Comparison of ENCODE assay signal across 17 cellular contexts in the genomic region with DNA sequence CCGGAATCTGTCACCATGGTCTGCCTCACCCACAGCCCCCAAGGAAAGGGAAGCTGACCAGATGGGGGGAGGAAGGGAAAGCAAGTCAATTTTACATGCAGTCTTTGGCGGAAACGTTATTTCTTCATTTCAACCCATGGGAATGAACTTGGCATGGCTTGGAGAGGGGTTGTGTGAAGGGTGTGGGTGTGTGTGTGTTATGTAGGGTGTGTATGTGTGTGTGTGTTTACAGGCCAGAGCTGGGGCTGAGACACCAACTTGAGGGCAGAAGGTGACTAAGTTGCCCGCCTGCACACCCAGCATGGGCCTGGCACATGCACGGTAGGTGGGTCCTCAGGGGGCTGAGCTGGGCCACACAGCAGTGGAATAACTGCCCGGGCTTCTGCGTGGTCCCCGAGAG.
DNase-seq lines count a peak whose midpoint lies in the region; ATAC-seq, FAIRE-seq and TF ChIP-seq lines count a peak whose summit lies in the region.
"Had no signal": no experiment of that assay in that cellular context is flagged by ENCODE, and none has a peak within 500 bp of the region (broad histone marks: within the 10 kb centered on the region; RNA-seq: fewer than 3 reads in every experiment).

No MANE protein-coding gene starts in this region.

- H3K23me2 ChIP-seq in H9 (ENCODE audit: insufficient read length, low read depth, low read length, poor library complexity, severe bottlenecking) = no peaks in the 10 kb centered on the region

- H3K18ac ChIP-seq in H9 (ENCODE audit: insufficient read length, low read depth, low read length) = no peak overlapping the region

- H3K4me3 Mint-ChIP-seq in activated CD4-positive, alpha-beta T cell treated with anti-CD3 and anti-CD28 coated beads, Interleukin-2, amount 10 ng/mL, durations not matched to agents 24 days and 14 days = no peak overlapping the region
- H3K4me3 Mint-ChIP-seq in activated CD4-positive, alpha-beta T cell treated with anti-CD3 and anti-CD28 coated beads, Interleukin-2, amount 10 ng/mL, durations not matched to agents 7 days and 5 days = no peak overlapping the region
- no peak overlapping the region for H3K4me3 Mint-ChIP-seq in H9
- peak overlapping the region; percentile 6 for H3K4me3 Mint-ChIP-seq in natural killer cell

- H3K27ac ChIP-seq in H9 (ENCODE audit: insufficient read length, low read depth, low read length) = no peak overlapping the region

- FAIRE-seq in bronchial epithelial cell (lab: Jason Lieb, UNC) = peak; percentile 55
- FAIRE-seq: RCC 7860 had no signal

- H2BK5ac ChIP-seq in H9 (ENCODE audit: insufficient read length, low read length) = no peak overlapping the region

- no peaks in the 10 kb centered on the region for H3K4me1 ChIP-seq in H9 (ENCODE audit: insufficient read depth, low read length)
- H3K4me1 ChIP-seq: BLaER1 had no signal

- H3K27me3 Mint-ChIP-seq in activated CD4-positive, alpha-beta T cell treated with anti-CD3 and anti-CD28 coated beads, Interleukin-2, amount 10 ng/mL, durations not matched to agents 24 days and 14 days = no peaks in the 10 kb centered on the region
- no peaks in the 10 kb centered on the region for H3K27me3 Mint-ChIP-seq in activated CD4-positive, alpha-beta T cell treated with anti-CD3 and anti-CD28 coated beads, Interleukin-2, amount 10 ng/mL, durations not matched to agents 7 days and 5 days
- H3K27me3 Mint-ChIP-seq in H9 (ENCODE audit: low read depth) = no peaks in the 10 kb centered on the region
- H3K27me3 Mint-ChIP-seq in natural killer cell (ENCODE audit: low read depth in 2 of 2) = no peaks in the 10 kb centered on the region

- no peak overlapping the region for H3K14ac ChIP-seq in H9 (ENCODE audit: insufficient read depth, low read length)

- H4K8ac ChIP-seq in H9 (replicated peaks; ENCODE audit: insufficient read length, low read depth, low read length) = no peak overlapping the region

- H3K56ac ChIP-seq in H9 (ENCODE audit: insufficient read length, low read depth, low read length) = no peak overlapping the region

- H2AK5ac ChIP-seq in H9 (ENCODE audit: insufficient read length, low read length) = no peak overlapping the region

- WGBS in H9 (ENCODE audit: extremely low coverage, insufficient read length, low lambda C conversion rate) = no CpG with 5 or more reads among the region's 8 CpGs

- H3K36me3 ChIP-seq in bronchial epithelial cell (ENCODE audit: control insufficient read depth, insufficient read depth, low read length) = no peaks in the 10 kb centered on the region

- H4K20me1 ChIP-seq in H9 (ENCODE audit: control insufficient read depth, insufficient read depth, insufficient read length) = no peaks in the 10 kb centered on the region

- intact Hi-C loops in activated CD4-positive, alpha-beta T cell treated with anti-CD3 and anti-CD28 coated beads, Interleukin-2, amount 10 ng/mL, durations not matched to agents 24 days and 14 days (cut with micrococcal nuclease) = no loop called here
- intact Hi-C loops in natural killer cell (cut with micrococcal nuclease) = no loop called here

- peaks cover 7% of the 10 kb centered on the region for H3K79me1 ChIP-seq in H9 (ENCODE audit: insufficient read depth, low read depth, low read length, poor library complexity, severe bottlenecking)

- H3K4me3 ChIP-seq in bronchial epithelial cell (ENCODE audit: low read depth, low read length) = no peak overlapping the region
- H3K4me3 ChIP-seq: BLaER1 had no signal

- no peak overlapping the region for H4K5ac ChIP-seq in H9 (ENCODE audit: insufficient read length, low read depth, low read length)

- no peaks in the 10 kb centered on the region for H3K9me3 ChIP-seq in H9 (ENCODE audit: control insufficient read depth, low read depth, low read length)
- H3K9me3 ChIP-seq: BLaER1 had no signal

- H3K27ac Mint-ChIP-seq in activated CD4-positive, alpha-beta T cell treated with anti-CD3 and anti-CD28 coated beads, Interleukin-2, amount 10 ng/mL, durations not matched to agents 24 days and 14 days = peak overlapping the region; percentile 26
- H3K27ac Mint-ChIP-seq in activated CD4-positive, alpha-beta T cell treated with anti-CD3 and anti-CD28 coated beads, Interleukin-2, amount 10 ng/mL, durations not matched to agents 7 days and 5 days = no peak overlapping the region
- peak overlapping the region in 2 of 3 experiments; percentile 21 to 43; a peak in 3 of 7 replicates for H3K27ac Mint-ChIP-seq in H9
- H3K27ac Mint-ChIP-seq in natural killer cell = peak overlapping the region; percentile 66 to 83

- no peak for DNase-seq in activated CD4-positive, alpha-beta T cell treated with anti-CD3 and anti-CD28 coated beads, Interleukin-2, amount 10 ng/mL, durations not matched to agents 24 days and 14 days
- DNase-seq in activated CD4-positive, alpha-beta T cell treated with anti-CD3 and anti-CD28 coated beads, Interleukin-2, amount 10 ng/mL, durations not matched to agents 7 days and 5 days = no peak
- DNase-seq in H9 (no peak), bronchial epithelial cell (ENCODE audit: low read depth) (no peak), natural killer cell (no peak), SIG-M5 (lab: John Stamatoyannopoulos, UW) (no peak)
- DNase-seq: 8988T, DMS 273 treated with DMSO at 0.1 percent for 48 hours, Karpas-422, MM.1S, NCI-H1417, NCI-H1930, NCI-H2171 treated with DMSO at 0.1 percent for 48 hours had no signal

- no peaks in the 10 kb centered on the region for H3K9me3 Mint-ChIP-seq in activated CD4-positive, alpha-beta T cell treated with anti-CD3 and anti-CD28 coated beads, Interleukin-2, amount 10 ng/mL, durations not matched to agents 24 days and 14 days
- no peaks in the 10 kb centered on the region for H3K9me3 Mint-ChIP-seq in activated CD4-positive, alpha-beta T cell treated with anti-CD3 and anti-CD28 coated beads, Interleukin-2, amount 10 ng/mL, durations not matched to agents 7 days and 5 days
- H3K9me3 Mint-ChIP-seq in H9 = no peaks in the 10 kb centered on the region
- H3K9me3 Mint-ChIP-seq in natural killer cell = no peaks in the 10 kb centered on the region

- no peak overlapping the region for H2BK20ac ChIP-seq in H9 (ENCODE audit: low read depth, low read length, poor library complexity, severe bottlenecking)

- H2AFZ ChIP-seq in H9 (ENCODE audit: low read length) = no peak overlapping the region

- no peaks in the 10 kb centered on the region for H3K27me3 ChIP-seq in H9 (ENCODE audit: insufficient read depth, low read length)
- no peaks in the 10 kb centered on the region for H3K27me3 ChIP-seq in bronchial epithelial cell (ENCODE audit: control insufficient read depth, insufficient read depth, low read length)
- H3K27me3 ChIP-seq: BLaER1 had no signal

- ATAC-seq in natural killer cell = no peak
- ATAC-seq in HG03442 (IDR thresholded peaks at IDR 0.05; ENCODE audit: unreplicated experiment) = no peak
- ATAC-seq in HG03378 (IDR thresholded peaks at IDR 0.05; ENCODE audit: unreplicated experiment) = no peak

- no peak overlapping the region for H3K9ac ChIP-seq in H9 (ENCODE audit: extremely low read depth, insufficient read length, low read length)
- H3K9ac ChIP-seq: BLaER1 had no signal

- H3K36me3 Mint-ChIP-seq in activated CD4-positive, alpha-beta T cell treated with anti-CD3 and anti-CD28 coated beads, Interleukin-2, amount 10 ng/mL, durations not matched to agents 24 days and 14 days (ENCODE audit: low read depth) = peaks cover 2% of the 10 kb centered on the region
- peaks cover 4% of the 10 kb centered on the region for H3K36me3 Mint-ChIP-seq in activated CD4-positive, alpha-beta T cell treated with anti-CD3 and anti-CD28 coated beads, Interleukin-2, amount 10 ng/mL, durations not matched to agents 7 days and 5 days (ENCODE audit: low read depth)
- H3K36me3 Mint-ChIP-seq in H9 (ENCODE audit: insufficient read depth in 1 of 3, low read depth in 3 of 3) (peaks cover 4 to 8% (median 5%) of the 10 kb centered on the region in 3 experiments; a peak in 5 of 7 replicates), natural killer cell (no peaks in the 10 kb centered on the region)

- no peak overlapping the region for H2BK120ac ChIP-seq in H9 (ENCODE audit: low read depth, low read length, poor library complexity, severe bottlenecking)

- H4K91ac ChIP-seq in H9 (ENCODE audit: insufficient read length, low read depth, low read length) = no peak overlapping the region

- TF ChIP-seq CTCF in H9 (conservative IDR thresholded peaks at IDR 0.05) (no peak), bronchial epithelial cell (IDR thresholded peaks at IDR 0.05; ENCODE audit: insufficient read depth, low read length, severe bottlenecking) (no peak), natural killer cell (IDR thresholded peaks at IDR 0.05) (no peak)

- H3K4me2 ChIP-seq in H9 (ENCODE audit: insufficient read depth, insufficient read length, low read length) = no peak overlapping the region
- H3K4me2 ChIP-seq: BLaER1 had no signal

- H3K4me1 Mint-ChIP-seq in activated CD4-positive, alpha-beta T cell treated with anti-CD3 and anti-CD28 coated beads, Interleukin-2, amount 10 ng/mL, durations not matched to agents 24 days and 14 days = peaks cover 24% of the 10 kb centered on the region
- peaks cover 18% of the 10 kb centered on the region for H3K4me1 Mint-ChIP-seq in activated CD4-positive, alpha-beta T cell treated with anti-CD3 and anti-CD28 coated beads, Interleukin-2, amount 10 ng/mL, durations not matched to agents 7 days and 5 days
- H3K4me1 Mint-ChIP-seq in H9 = peaks cover 3 to 4% of the 10 kb centered on the region in 2 experiments; a peak in 3 of 4 replicates
- H3K4me1 Mint-ChIP-seq in natural killer cell = peaks cover 68 to 85% of the 10 kb centered on the region in 2 donors

- H3K4ac ChIP-seq in H9 (ENCODE audit: low read depth, low read length) = no peak overlapping the region

- no peak overlapping the region for H3K23ac ChIP-seq in H9 (ENCODE audit: insufficient read length, low read depth, low read length)

- H3K79me2 ChIP-seq in H9 (ENCODE audit: insufficient read depth, low read length) = no peaks in the 10 kb centered on the region

- H2BK15ac ChIP-seq in H9 (ENCODE audit: low read depth, low read length) = no peak overlapping the region

- CTCF ChIA-PET in activated CD4-positive, alpha-beta T cell treated with anti-CD3 and anti-CD28 coated beads, Interleukin-2, amount 10 ng/mL, durations not matched to agents 7 days and 5 days (lab: Charles Lee) = interaction anchor here (1.3 to 1.9 kb wide), 3 partner anchors 13 to 62 kb away, joined by 5 to 6 read pairs (median 5); no protein-coding TSS in a partner anchor

- H3T11ph ChIP-seq in H9 (ENCODE audit: low read length) = no peak overlapping the region

- H2BK12ac ChIP-seq in H9 (ENCODE audit: insufficient read length, low read depth, low read length) = no peak overlapping the region

- POLR2A ChIA-PET in activated CD4-positive, alpha-beta T cell treated with anti-CD3 and anti-CD28 coated beads, Interleukin-2, amount 10 ng/mL, durations not matched to agents 7 days and 5 days (lab: Charles Lee) = no interaction called here
